In the genomic region with DNA sequence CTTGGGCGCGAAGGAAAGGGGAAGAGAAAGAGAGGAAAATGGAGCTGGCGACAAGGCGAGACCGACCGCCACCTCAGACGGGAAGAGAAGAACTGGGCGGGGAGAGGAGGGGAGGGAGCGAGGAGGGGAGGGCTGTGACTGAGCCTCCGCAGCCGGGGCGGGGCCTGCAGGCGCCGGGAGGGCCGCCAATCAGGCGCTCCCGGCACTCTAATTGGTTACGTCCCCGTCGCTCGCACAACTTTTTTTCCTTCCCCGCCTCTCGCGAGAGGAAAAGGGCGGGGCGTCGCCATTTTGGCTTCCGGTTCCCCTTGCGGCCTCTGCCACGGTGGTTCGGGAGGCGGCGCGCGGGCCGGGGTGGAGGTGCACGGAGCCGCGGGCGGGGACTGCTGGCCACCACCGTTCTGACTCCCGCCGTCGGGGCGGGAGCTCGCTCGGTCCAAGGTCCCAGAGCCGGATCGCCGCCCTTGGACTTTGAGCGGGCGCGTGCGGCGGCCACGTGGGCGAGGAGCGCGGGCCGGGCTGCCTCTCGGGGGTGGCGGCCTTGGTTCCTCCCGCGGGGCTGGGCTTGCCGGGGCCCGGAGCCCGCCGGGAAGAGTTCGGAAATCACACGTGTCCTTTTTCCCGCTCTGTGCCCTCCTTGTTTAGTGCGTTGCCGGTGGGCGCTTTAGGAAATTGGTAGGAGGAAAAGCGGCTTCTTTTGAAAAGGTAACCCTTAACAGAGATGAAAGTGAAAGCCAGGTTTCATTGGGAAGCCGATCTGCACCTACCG, we compare ENCODE assay signal across 8 cellular contexts. TPM values are rescaled to one million over a fixed set of nuclear protein-coding genes. Genes with fewer than 3 reads are reported as not detected.
A peak's percentile ranks its signal among the peaks of the same experiment; 100 is the strongest.
DNase-seq lines count a peak whose midpoint lies in the region; ATAC-seq and TF ChIP-seq lines count a peak whose summit lies in the region.

Gene GDI2, minus strand, starts transcription at position 94 of the 769 bp plus-strand sequence. CDS start 176 bp downstream, outside the sequence.

- TF ChIP-seq CTCF in GM12864 (IDR thresholded peaks at IDR 0.05; ENCODE audit: low read depth, low read length, missing control alignments) (no peak), omental fat pad (IDR thresholded peaks at IDR 0.05) (no peak)

- H3K27ac Mint-ChIP-seq in activated naive CD8-positive, alpha-beta T cell = peak within 1 kb of the TSS; percentile 94

- peak within 1 kb of the TSS; percentile 82 for H3K4me3 ChIP-seq in GM12864 (ENCODE audit: low read depth, low read length)

- H3K27ac ChIP-seq in temporal lobe (ENCODE audit: low read depth, low read length) = peak within 1 kb of the TSS; percentile 96

- peak within 1 kb of the TSS; percentile 97 for H3K4me3 Mint-ChIP-seq in activated naive CD8-positive, alpha-beta T cell

- DNase-seq in GM12864 (ENCODE audit: low read depth) (peak; percentile 85), NCI-H1105 treated with DMSO at 0.1 percent for 48 hours (lab: John Stamatoyannopoulos, UW) (peak; percentile 87), SKM-1 treated with dmso at 0.1 percent for 144 hours (lab: John Stamatoyannopoulos, UW; ENCODE audit: unreplicated experiment) (peak; percentile 88), glomerular visceral epithelial cell (ENCODE audit: extremely low spot score) (peak; percentile 97), omental fat pad (ENCODE audit: low spot score) (peak; percentile 76)

- H3K27me3 Mint-ChIP-seq in activated naive CD8-positive, alpha-beta T cell = no peaks in the 10 kb centered on the region

- H3K4me1 Mint-ChIP-seq in activated naive CD8-positive, alpha-beta T cell (ENCODE audit: low read depth) = peaks cover 64% of the 10 kb centered on the region

- peak; percentile 76 for ATAC-seq in HG02678 (IDR thresholded peaks at IDR 0.05; ENCODE audit: unreplicated experiment)
- ATAC-seq in omental fat pad (ENCODE audit: low FRiP score) = peak; percentile 98

- H3K36me3 Mint-ChIP-seq in activated naive CD8-positive, alpha-beta T cell = peaks cover 10% of the 10 kb centered on the region

- no peaks in the 10 kb centered on the region for H3K9me3 Mint-ChIP-seq in activated naive CD8-positive, alpha-beta T cell (ENCODE audit: low read depth)

RNA-seq across cellular contexts. Expression of gene GDI2, which starts in this region (rescaled TPM):
- total RNA-seq in omental fat pad = 100 to 1,000 TPM; 215 to 263 (median 248) TPM
- total RNA-seq in temporal lobe = 327 TPM

Comparison
In these comparisons a context has a peak if more than half of its experiments do, and no peak if none do; other contexts are left out.
1. Peak in every context shown above with its lines: DNase-seq, ATAC-seq, H3K4me3 ChIP-seq and H3K27ac ChIP-seq.